In the genomic region with DNA sequence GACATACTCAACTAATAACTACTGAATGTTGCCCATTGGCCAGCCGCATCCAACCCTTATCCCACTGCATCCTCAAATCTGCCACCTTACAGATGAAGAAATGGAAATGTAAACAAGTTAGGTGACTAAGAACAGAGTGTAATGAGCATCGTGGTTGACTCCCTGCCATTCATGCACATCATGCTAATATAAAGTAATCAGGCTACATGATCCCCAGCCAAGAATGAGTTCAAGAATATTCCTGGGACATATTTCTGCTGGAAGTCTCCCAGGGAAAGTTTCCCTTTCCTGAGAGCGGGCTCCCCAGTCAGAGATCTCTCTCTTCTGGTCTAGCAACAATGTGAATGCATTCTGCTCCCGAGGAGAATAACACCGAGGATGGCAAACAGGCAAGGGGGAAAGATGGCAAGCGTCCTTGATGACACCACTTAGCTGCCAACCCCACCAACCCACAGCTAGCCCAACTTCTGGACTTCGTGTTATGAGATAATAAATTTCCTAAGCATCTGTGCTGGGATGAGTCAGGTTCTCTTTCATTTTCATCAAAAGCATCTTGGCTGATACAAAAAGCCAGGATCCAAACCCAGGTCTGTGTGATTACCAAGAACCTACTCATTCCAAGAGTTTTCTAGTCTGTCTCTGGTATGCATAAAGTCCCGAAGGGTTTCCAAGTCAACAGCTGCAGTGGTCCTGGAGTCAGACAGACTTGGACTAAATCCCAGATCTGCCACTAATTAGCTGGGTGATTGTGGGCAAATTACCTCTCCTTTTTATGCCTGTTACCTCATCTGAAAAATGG, we compare ENCODE assay signal across 1 cellular context.
TF ChIP-seq lines count a peak whose summit lies in the region.

No MANE protein-coding gene starts in this region.

TF ChIP-seq in HCT116, 20 proteins besides CTCF, POLR2A, EP300 and RAD21 (continued from another document):
- TF ChIP-seq SIN3A (IDR thresholded peaks at IDR 0.05; ENCODE audit: low read depth) (no peak), TCF7L2 (IDR thresholded peaks at IDR 0.05; ENCODE audit: borderline replicate concordance, extremely low read depth, insufficient read depth, insufficient read length) (no peak), ZNF274 (IDR thresholded peaks at IDR 0.05; ENCODE audit: low read depth, low read length) (no peak), FOSL1 (IDR thresholded peaks at IDR 0.05; ENCODE audit: low read depth) (no peak), CEBPB (IDR thresholded peaks at IDR 0.05; ENCODE audit: low read depth) (no peak), CBX3 (IDR thresholded peaks at IDR 0.05; ENCODE audit: low read depth) (no peak), REST (IDR thresholded peaks at IDR 0.05; ENCODE audit: low read depth) (no peak), ZBTB33 (IDR thresholded peaks at IDR 0.05; ENCODE audit: extremely low read depth, insufficient replicate concordance, low read length) (no peak)
